8 cellular contexts compared by ENCODE assay signal in the genomic region with DNA sequence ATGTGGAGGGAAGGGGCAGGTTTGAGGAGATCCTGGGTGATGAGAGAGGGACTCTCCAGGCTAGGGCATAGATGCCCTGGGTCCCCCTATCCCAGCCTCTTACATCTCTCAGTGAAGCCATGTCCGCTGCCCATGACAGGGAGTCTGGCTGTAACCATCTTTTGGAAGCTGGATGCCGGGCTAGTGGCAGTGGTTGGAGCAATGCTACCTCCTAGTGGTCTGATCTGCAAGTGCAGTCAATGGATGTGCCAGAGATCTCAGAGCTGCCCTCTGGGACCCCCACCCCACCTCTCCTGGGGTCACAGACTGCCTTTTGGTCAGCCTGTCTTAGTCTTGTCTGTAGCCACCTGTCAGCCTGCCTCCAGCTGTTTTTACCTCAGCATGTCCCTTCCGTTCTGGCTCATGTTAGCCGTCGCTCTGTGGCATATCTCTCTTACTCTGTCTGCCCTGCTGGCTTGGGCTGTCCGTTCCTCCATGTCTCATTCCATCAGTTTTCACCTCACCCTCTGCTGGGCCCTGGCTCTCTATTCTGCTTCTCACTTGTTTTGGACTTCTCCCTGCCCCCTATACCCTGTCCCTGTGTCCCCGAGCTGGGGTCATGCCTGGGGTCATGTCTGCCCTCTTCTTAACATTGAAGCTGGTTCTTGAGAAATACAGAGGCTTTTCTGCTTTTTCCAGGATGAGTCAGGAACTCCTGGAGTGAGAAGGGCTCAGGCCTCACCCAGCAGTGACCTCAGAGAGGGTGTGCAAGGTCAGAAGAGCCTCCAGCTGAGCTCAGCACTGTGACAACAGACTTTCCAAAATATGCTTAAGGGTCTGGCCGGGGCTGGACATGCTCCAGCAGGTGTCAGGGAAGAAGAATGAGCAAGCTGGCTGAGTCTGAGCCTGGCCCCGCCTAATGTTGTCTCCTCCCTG. TPM values are rescaled to one million over a fixed set of nuclear protein-coding genes. Genes with fewer than 3 reads are reported as not detected.
DNase-seq lines count a peak whose midpoint lies in the region; ATAC-seq, FAIRE-seq and TF ChIP-seq lines count a peak whose summit lies in the region.

No MANE protein-coding gene starts in this region.

- no peaks in the 10 kb centered on the region for H3K36me3 Mint-ChIP-seq in activated CD8-positive, alpha-beta memory T cell treated with anti-CD3 and anti-CD28 coated beads, Interleukin-2, amount 10 ng/mL, durations not matched to agents 7 days and 5 days
- peaks cover 4% of the 10 kb centered on the region for H3K36me3 Mint-ChIP-seq in endothelial cell (ENCODE audit: low read depth, unreplicated experiment)

- no peak overlapping the region for H3K4me3 Mint-ChIP-seq in activated CD8-positive, alpha-beta memory T cell treated with anti-CD3 and anti-CD28 coated beads, Interleukin-2, amount 10 ng/mL, durations not matched to agents 7 days and 5 days
- no peak overlapping the region for H3K4me3 Mint-ChIP-seq in endothelial cell (ENCODE audit: unreplicated experiment)

- TF ChIP-seq POLR2A in H54 (IDR thresholded peaks at IDR 0.05; ENCODE audit: low read depth, low read length) = no peak

- peak; percentile 58 for FAIRE-seq in H54 (lab: Jason Lieb, UNC)

- TF ChIP-seq CTCF in endothelial cell (IDR thresholded peaks at IDR 0.05; ENCODE audit: unreplicated experiment) = peak; percentile 89

- H3K9me3 Mint-ChIP-seq in activated CD8-positive, alpha-beta memory T cell treated with anti-CD3 and anti-CD28 coated beads, Interleukin-2, amount 10 ng/mL, durations not matched to agents 7 days and 5 days (ENCODE audit: low read depth) = no peaks in the 10 kb centered on the region
- no peaks in the 10 kb centered on the region for H3K9me3 Mint-ChIP-seq in endothelial cell (ENCODE audit: unreplicated experiment)

- H3K27me3 Mint-ChIP-seq in activated CD8-positive, alpha-beta memory T cell treated with anti-CD3 and anti-CD28 coated beads, Interleukin-2, amount 10 ng/mL, durations not matched to agents 7 days and 5 days = peaks cover 9% of the 10 kb centered on the region
- peaks cover 9% of the 10 kb centered on the region for H3K27me3 Mint-ChIP-seq in endothelial cell (ENCODE audit: unreplicated experiment)

- peak in 12 of 14 donors; percentile 12 to 58 (median 40) for DNase-seq in C1 segment of cervical spinal cord (lab: John Stamatoyannopoulos, UW)
- peak; percentile 76 for DNase-seq in H54 (ENCODE audit: insufficient read length, low spot score)
- peak; percentile 66 for DNase-seq in NCI-H748 (lab: John Stamatoyannopoulos, UW; ENCODE audit: unreplicated experiment)
- DNase-seq in activated CD8-positive, alpha-beta memory T cell treated with anti-CD3 and anti-CD28 coated beads, Interleukin-2, amount 10 ng/mL, durations not matched to agents 7 days and 5 days = peak; percentile 68
- peak; percentile 79 for DNase-seq in endothelial cell (ENCODE audit: low spot score)
- peak; percentile 62 for DNase-seq in midbrain (lab: John Stamatoyannopoulos, UW)
- DNase-seq in stimulated activated CD8-positive, alpha-beta memory T cell treated with anti-CD3 and anti-CD28 coated beads, Interleukin-7, amount 100 ng/mL, for 4 hours (ENCODE audit: low read depth in 2 of 2) = peak; percentile 7 to 14

- CTCF ChIA-PET in activated CD8-positive, alpha-beta memory T cell treated with anti-CD3 and anti-CD28 coated beads, Interleukin-2, amount 10 ng/mL, durations not matched to agents 7 days and 5 days (lab: Charles Lee) = interaction anchor here (0.8 to 3.1 kb wide), 36 partner anchors 10 to 273 kb away, joined by 3 to 105 read pairs (median 4); partner anchors contain the start of genes C1QTNF5, NECTIN1 and USP2

- ATAC-seq in activated CD8-positive, alpha-beta memory T cell treated with anti-CD3 and anti-CD28 coated beads, Interleukin-2, amount 10 ng/mL, durations not matched to agents 7 days and 5 days = peak; percentile 67
- no peak for ATAC-seq in GM18498 (IDR thresholded peaks at IDR 0.05; ENCODE audit: unreplicated experiment)

- no peak overlapping the region for H3K27ac Mint-ChIP-seq in activated CD8-positive, alpha-beta memory T cell treated with anti-CD3 and anti-CD28 coated beads, Interleukin-2, amount 10 ng/mL, durations not matched to agents 7 days and 5 days
- H3K27ac Mint-ChIP-seq in endothelial cell (ENCODE audit: unreplicated experiment) = no peak overlapping the region

- H3K4me1 Mint-ChIP-seq in activated CD8-positive, alpha-beta memory T cell treated with anti-CD3 and anti-CD28 coated beads, Interleukin-2, amount 10 ng/mL, durations not matched to agents 7 days and 5 days = no peaks in the 10 kb centered on the region
- peaks cover 9% of the 10 kb centered on the region for H3K4me1 Mint-ChIP-seq in endothelial cell (ENCODE audit: unreplicated experiment)

RNA-seq across cellular contexts. Expression of gene THY1, which starts 52.0 kb away (rescaled TPM):
- under 1 TPM in 1 of 2 experiments, not detected in 1; 0.30 TPM for total RNA-seq in activated CD8-positive, alpha-beta memory T cell treated with anti-CD3 and anti-CD28 coated beads, Interleukin-2, amount 10 ng/mL, durations not matched to agents 7 days and 5 days
- total RNA-seq in endothelial cell (ENCODE audit: unreplicated experiment) = 526 TPM

Comparison
In these comparisons a context has a peak if more than half of its experiments do, and no peak if none do; other contexts are left out.
1. DNase-seq: peak in every context shown above with its lines; median percentile 79 in endothelial cell; 76 in H54; 68 in activated CD8-positive, alpha-beta memory T cell treated with anti-CD3 and anti-CD28 coated beads, Interleukin-2, amount 10 ng/mL, durations not matched to agents 7 days and 5 days; 66 in NCI-H748; 62 in midbrain; 40 in C1 segment of cervical spinal cord; 10 in stimulated activated CD8-positive, alpha-beta memory T cell treated with anti-CD3 and anti-CD28 coated beads, Interleukin-7, amount 100 ng/mL, for 4 hours.
2. RNA of gene THY1, which starts 52.0 kb away (total RNA-seq): 526 TPM in endothelial cell (single experiment); 0.30 TPM in activated CD8-positive, alpha-beta memory T cell treated with anti-CD3 and anti-CD28 coated beads, Interleukin-2, amount 10 ng/mL, durations not matched to agents 7 days and 5 days; every median in the first group is over 100 times any median in the second.